ENCODE assay signal across 1 cellular context in the genomic region with DNA sequence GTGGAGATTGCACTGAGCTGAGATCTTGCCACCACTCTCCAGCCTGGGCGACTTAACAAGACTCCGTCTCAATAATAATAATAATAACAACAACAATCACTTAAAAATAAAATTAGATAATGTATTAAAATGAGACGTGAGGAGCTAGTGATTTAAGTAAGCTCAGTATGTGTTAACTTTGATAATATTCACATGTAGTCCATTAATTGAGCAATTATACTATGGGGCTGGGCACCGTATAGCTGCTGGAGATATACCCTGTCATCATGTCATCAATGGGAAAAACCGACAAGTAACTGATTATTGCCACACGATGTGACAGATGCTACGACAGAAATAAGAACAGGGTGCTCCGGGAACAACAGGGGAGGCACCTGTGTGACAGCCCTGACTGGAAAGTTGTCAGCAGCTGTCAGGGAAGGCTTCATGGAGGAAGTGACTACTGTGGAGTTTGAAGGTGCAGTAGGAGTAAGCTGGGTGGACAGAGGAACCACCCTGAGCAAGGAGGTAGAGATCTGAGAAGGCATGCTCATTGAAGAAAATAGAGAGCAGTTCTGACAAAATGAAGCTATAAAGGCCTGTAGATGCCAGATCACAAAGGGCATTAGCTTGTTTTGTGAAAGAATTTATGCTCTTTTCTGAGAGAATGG.
TF ChIP-seq lines count a peak whose summit lies in the region.

No MANE protein-coding gene starts in this region.

TF ChIP-seq in H1, 55 proteins besides CTCF, POLR2A, EP300 and RAD21:
- no peak for TF ChIP-seq CHD2 (IDR thresholded peaks at IDR 0.05; ENCODE audit: low read length)
- TF ChIP-seq GTF2F1 (IDR thresholded peaks at IDR 0.05; ENCODE audit: borderline replicate concordance, low read depth, low read length) = no peak
- no peak for TF ChIP-seq GABPA (IDR thresholded peaks at IDR 0.05; ENCODE audit: borderline replicate concordance, insufficient read depth, low read length)
- TF ChIP-seq BACH1 (IDR thresholded peaks at IDR 0.05; ENCODE audit: low read length) = no peak
- no peak for TF ChIP-seq YY1 (IDR thresholded peaks at IDR 0.05; ENCODE audit: low read depth, low read length)
